ENCODE assay signal across 22 cellular contexts in the genomic region with DNA sequence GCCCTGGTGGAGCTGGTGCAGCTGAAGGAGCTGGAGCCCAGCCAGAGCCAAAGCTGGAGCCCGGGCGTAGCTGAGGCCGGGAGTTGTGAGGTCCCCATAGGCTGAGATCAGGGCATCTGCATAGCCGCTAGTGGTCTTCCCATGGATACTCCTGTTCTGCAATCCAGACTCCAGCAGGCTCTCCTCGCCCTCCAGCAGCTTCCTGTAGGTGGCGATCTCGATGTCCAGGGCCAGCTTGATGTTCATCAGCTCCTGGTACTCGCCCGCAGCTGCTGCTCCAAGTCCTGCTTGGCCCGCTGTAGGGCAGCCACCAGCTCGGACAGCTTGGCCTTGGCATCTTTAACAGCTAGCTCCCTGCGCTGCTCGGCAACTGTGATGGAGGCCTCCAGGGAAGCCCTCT.
DNase-seq lines count a peak whose midpoint lies in the region; ATAC-seq, FAIRE-seq and TF ChIP-seq lines count a peak whose summit lies in the region.
"Had no signal": no experiment of that assay in that cellular context is flagged by ENCODE, and none has a peak within 500 bp of the region (broad histone marks: within the 10 kb centered on the region; RNA-seq: fewer than 3 reads in every experiment).

No MANE protein-coding gene starts in this region.

- TF ChIP-seq EP300 in A549 (IDR thresholded peaks at IDR 0.05): no peak

- H3K27ac ChIP-seq in A549: no peak overlapping the region
- no peak overlapping the region for H3K27ac ChIP-seq in PC-3 (ENCODE audit: low read length)
- no peak overlapping the region for H3K27ac ChIP-seq in CD4-positive, alpha-beta T cell (ENCODE audit: low read depth, low read length)
- no peak overlapping the region for H3K27ac ChIP-seq in uterus
- H3K27ac ChIP-seq: gastrocnemius medialis, right atrium auricular region had no signal

- CTCF ChIA-PET in A549 (lab: Yijun Ruan, JAX): interaction anchor here (1.0 kb wide), 1 partner anchor 1615 kb away, joined by 3 read pairs; no protein-coding TSS in a partner anchor
- CTCF ChIA-PET in PC-3 (lab: Charles Lee): interaction anchor here (0.5 to 0.6 kb wide), 2 partner anchors 11 to 1265 kb away, joined by 3 read pairs; no protein-coding TSS in a partner anchor
- CTCF ChIA-PET in CD4-positive, alpha-beta T cell (lab: Charles Lee): no interaction called here

- no TSS peak for BruUV-seq in PC-3 (replicated peaks; lab: Mats Ljungman, UMichigan)

- POLR2A ChIA-PET in A549 (lab: Yijun Ruan, JAX): no interaction called here
- POLR2A ChIA-PET in PC-3 (lab: Charles Lee; ENCODE audit: unreplicated experiment): no interaction called here
- POLR2A ChIA-PET in CD4-positive, alpha-beta T cell (lab: Charles Lee): no interaction called here

- H3K27me3 ChIP-seq in PC-3 (ENCODE audit: low read length) (no peaks in the 10 kb centered on the region), uterus (no peaks in the 10 kb centered on the region)
- H3K27me3 ChIP-seq in CD4-positive, alpha-beta T cell (ENCODE audit: control insufficient read depth, insufficient read depth, low read length): no peaks in the 10 kb centered on the region
- H3K27me3 ChIP-seq: gastrocnemius medialis, right atrium auricular region had no signal

- no peaks in the 10 kb centered on the region for H3F3A ChIP-seq in PC-3 (ENCODE audit: low read length, unreplicated experiment)

- no peaks in the 10 kb centered on the region for H3K4me1 ChIP-seq in A549
- H3K4me1 ChIP-seq in PC-3 (ENCODE audit: insufficient read depth, low read length): no peaks in the 10 kb centered on the region
- no peaks in the 10 kb centered on the region for H3K4me1 ChIP-seq in uterus
- H3K4me1 ChIP-seq: gastrocnemius medialis, HAP-1, right atrium auricular region had no signal

- H3K36me3 Mint-ChIP-seq in endothelial cell (ENCODE audit: low read depth, unreplicated experiment): no peaks in the 10 kb centered on the region
- H3K36me3 Mint-ChIP-seq in CD4-positive, alpha-beta T cell (ENCODE audit: low read depth): no peaks in the 10 kb centered on the region
- H3K36me3 Mint-ChIP-seq: CD8-positive, alpha-beta memory T cell had no signal

- no peak overlapping the region for H3K27ac Mint-ChIP-seq in endothelial cell (ENCODE audit: unreplicated experiment)
- no peak overlapping the region for H3K27ac Mint-ChIP-seq in CD4-positive, alpha-beta T cell
- H3K27ac Mint-ChIP-seq: activated CD8-positive, alpha-beta T cell treated with anti-CD3 and anti-CD28 coated beads for 36 hours; CD8-positive, alpha-beta memory T cell; T-helper 1 cell treated with Interleukin-12 subunit alpha and Interleukin-12 subunit beta and Interleukin-4 antibody, amounts not matched to agents 30 μg/mL and 1 μg/mL, for 36 hours had no signal

- ATAC-seq in A549 (peak; percentile 13 to 80; a peak in 3 of 6 replicates), PC-3 (peak; percentile 31; the same call in 1 of the 2 replicates), HG03135 (IDR thresholded peaks at IDR 0.05; ENCODE audit: unreplicated experiment) (no peak)
- ATAC-seq in CD4-positive, alpha-beta T cell (ENCODE audit: poor library complexity): no peak
- ATAC-seq: activated CD8-positive, alpha-beta T cell treated with anti-CD3 and anti-CD28 coated beads for 36 hours; gastrocnemius medialis; K562 had no signal

- no peak for FAIRE-seq in A549 (lab: Jason Lieb, UNC)
- FAIRE-seq: K562 had no signal

- TF ChIP-seq RAD21 in A549 (conservative IDR thresholded peaks at IDR 0.05 in 1 of 2, IDR thresholded peaks at IDR 0.05 in 1 of 2): peak in 1 of 2 experiments; percentile 32; a peak in 2 of 5 replicates

- TF ChIP-seq POLR2A in A549 (IDR thresholded peaks at IDR 0.05; ENCODE audit: low read length) (no peak), uterus (IDR thresholded peaks at IDR 0.05) (no peak)

- H3K4me3 ChIP-seq in A549: no peak overlapping the region
- no peak overlapping the region for H3K4me3 ChIP-seq in PC-3 (ENCODE audit: low read length)
- no peak overlapping the region for H3K4me3 ChIP-seq in uterus
- H3K4me3 ChIP-seq: gastrocnemius medialis, HAP-1, K562, right atrium auricular region had no signal

- no peaks in the 10 kb centered on the region for H3K36me3 ChIP-seq in PC-3 (ENCODE audit: low read depth, low read length)
- H3K36me3 ChIP-seq in uterus: no peaks in the 10 kb centered on the region
- H3K36me3 ChIP-seq: gastrocnemius medialis, HAP-1, right atrium auricular region had no signal

- H2AFZ ChIP-seq in PC-3 (ENCODE audit: low read length): no peak overlapping the region

- no peaks in the 10 kb centered on the region for H3K9me3 Mint-ChIP-seq in endothelial cell (ENCODE audit: unreplicated experiment)
- peaks cover 5% of the 10 kb centered on the region for H3K9me3 Mint-ChIP-seq in CD4-positive, alpha-beta T cell

- H3K9ac ChIP-seq in PC-3 (ENCODE audit: low read length): no peak overlapping the region

- no peaks in the 10 kb centered on the region for H4K20me1 ChIP-seq in PC-3 (ENCODE audit: low read length)

- TF ChIP-seq CTCF in A549 (IDR thresholded peaks at IDR 0.05) (no peak), PC-3 (conservative IDR thresholded peaks at IDR 0.05; ENCODE audit: low read depth, low read length) (peak; percentile 50), endothelial cell (IDR thresholded peaks at IDR 0.05; ENCODE audit: unreplicated experiment) (no peak), uterus (IDR thresholded peaks at IDR 0.05) (no peak)
- TF ChIP-seq CTCF in CD4-positive, alpha-beta T cell (IDR thresholded peaks at IDR 0.05): no peak

- no peak overlapping the region for H3K4me3 Mint-ChIP-seq in endothelial cell (ENCODE audit: unreplicated experiment)
- H3K4me3 Mint-ChIP-seq in CD4-positive, alpha-beta T cell: no peak overlapping the region
- H3K4me3 Mint-ChIP-seq: activated CD8-positive, alpha-beta T cell treated with anti-CD3 and anti-CD28 coated beads for 36 hours; CD8-positive, alpha-beta memory T cell; T-helper 1 cell treated with Interleukin-12 subunit alpha and Interleukin-12 subunit beta and Interleukin-4 antibody, amounts not matched to agents 30 μg/mL and 1 μg/mL, for 36 hours had no signal

- H3K4me1 Mint-ChIP-seq in endothelial cell (ENCODE audit: unreplicated experiment): peaks cover 5% of the 10 kb centered on the region
- H3K4me1 Mint-ChIP-seq in CD4-positive, alpha-beta T cell (ENCODE audit: low read depth): no peaks in the 10 kb centered on the region
- H3K4me1 Mint-ChIP-seq: CD8-positive, alpha-beta memory T cell had no signal

- DNase-seq in A549 (ENCODE audit: low read depth in 1 of 2, low spot score in 1 of 2): peak; percentile 2 to 54
- peak; percentile 6 for DNase-seq in H4 (ENCODE audit: low spot score)
- peak; percentile 38 for DNase-seq in PC-3
- DNase-seq in endothelial cell (ENCODE audit: low spot score): peak; percentile 50
- no peak for DNase-seq in CD4-positive, alpha-beta T cell
- DNase-seq in uterus: no peak
- no peak for DNase-seq in KG1 (lab: John Stamatoyannopoulos, UW)
- DNase-seq: activated CD4-positive, CD25-positive, alpha-beta regulatory T cell; activated CD8-positive, alpha-beta T cell treated with anti-CD3 and anti-CD28 coated beads for 36 hours; activated naive CD4-positive, alpha-beta T cell treated with Interleukin-2 at 50 U/mL for 16 hours; activated T-cell treated with anti-CD3 and anti-CD28 coated beads, Interleukin-2, amount 50 U/mL, for 1 hour; CD8-positive, alpha-beta memory T cell; central memory CD4-positive, alpha-beta T cell; gastrocnemius medialis; NCI-H2081; NCI-H446 treated with DMSO at 0.1 percent for 48 hours; stimulated activated CD4-positive, alpha-beta T cell treated with anti-CD3 and anti-CD28 coated beads, Interleukin-15, amount 100 ng/mL, for 24 hours had no signal

- H3K9me3 ChIP-seq in A549 (no peaks in the 10 kb centered on the region), PC-3 (ENCODE audit: low read length) (no peaks in the 10 kb centered on the region), uterus (no peaks in the 10 kb centered on the region)
- peaks cover 4% of the 10 kb centered on the region for H3K9me3 ChIP-seq in CD4-positive, alpha-beta T cell (ENCODE audit: control insufficient read depth, low read length)
- H3K9me3 ChIP-seq: gastrocnemius medialis, HAP-1, right atrium auricular region had no signal

- H3K4me2 ChIP-seq in A549 (peak overlapping the region; percentile 41; the same call in 2 of the 3 replicates), PC-3 (ENCODE audit: low read length) (no peak overlapping the region)

- 34% methylated on average over 11 of the region's 13 CpGs for WGBS in A549 (ENCODE audit: missing lambda C conversion rate)

- H3K79me2 ChIP-seq in PC-3 (ENCODE audit: low read length): no peaks in the 10 kb centered on the region

- no peaks in the 10 kb centered on the region for H3K9me2 ChIP-seq in PC-3 (replicated peaks; ENCODE audit: low read length)

- intact Hi-C loops in PC-3 (cut with micrococcal nuclease) (no loop called here), uterus (cut with DNase I; ENCODE audit: low total_unique reads) (no loop called here)
- intact Hi-C loops in CD4-positive, alpha-beta T cell (cut with DNase I, micrococcal nuclease): no loop called here

- peaks cover 3% of the 10 kb centered on the region for H3K27me3 Mint-ChIP-seq in endothelial cell (ENCODE audit: unreplicated experiment)
- no peaks in the 10 kb centered on the region for H3K27me3 Mint-ChIP-seq in CD4-positive, alpha-beta T cell
- H3K27me3 Mint-ChIP-seq: activated CD8-positive, alpha-beta T cell treated with anti-CD3 and anti-CD28 coated beads for 36 hours; CD8-positive, alpha-beta memory T cell had no signal

TF ChIP-seq in A549, 52 proteins besides CTCF, POLR2A, EP300 and RAD21 (continues in another document):
- TF ChIP-seq CBX2 (IDR thresholded peaks at IDR 0.05; ENCODE audit: borderline replicate concordance, low read depth) (no peak), HDAC2 (IDR thresholded peaks at IDR 0.05) (no peak), EHMT2 (IDR thresholded peaks at IDR 0.05; ENCODE audit: low read depth) (no peak), ZNF302 (CRISPR knock-in tag; IDR thresholded peaks at IDR 0.05) (no peak), CHD4 (IDR thresholded peaks at IDR 0.05; ENCODE audit: borderline replicate concordance) (no peak)

Comparison
In these comparisons a context has a peak if more than half of its experiments do, and no peak if none do; other contexts are left out.
1. ATAC-seq: peak in A549 (2 of 2) and PC-3 (single experiment); none in CD4-positive, alpha-beta T cell (single experiment) and HG03135 (single experiment).
2. DNase-seq: peak in A549 (2 of 2), H4 (single experiment), PC-3 (single experiment) and endothelial cell (single experiment); none in CD4-positive, alpha-beta T cell (0 of 10), uterus (0 of 2) and KG1 (single experiment).